Comparison of ENCODE assay signal across 17 cellular contexts in the genomic region with DNA sequence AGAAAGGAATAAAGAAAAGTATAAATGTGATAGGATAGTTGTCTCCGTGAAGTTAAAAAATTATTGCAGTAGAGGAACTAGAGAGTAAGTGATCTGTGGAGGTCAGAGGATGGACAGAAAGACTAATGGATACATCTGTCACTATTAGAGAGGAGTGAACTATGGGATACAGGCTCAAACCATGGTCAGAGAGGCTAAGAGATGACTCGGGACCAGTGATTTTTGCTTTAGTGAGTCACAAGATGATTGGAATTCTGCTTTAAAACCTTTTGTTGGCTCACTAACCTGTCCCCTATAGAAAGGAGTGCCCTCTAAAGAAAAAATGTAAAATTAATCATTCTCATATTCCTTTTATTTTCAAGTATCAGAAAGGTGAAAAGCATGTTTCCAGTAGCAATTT.
"Had no signal": no experiment of that assay in that cellular context is flagged by ENCODE, and none has a peak within 500 bp of the region (broad histone marks: within the 10 kb centered on the region; RNA-seq: fewer than 3 reads in every experiment).

No MANE protein-coding gene starts in this region.

- DNase-seq: activated CD4-positive, alpha-beta memory T cell treated with anti-CD3 and anti-CD28 coated beads for 36 hours; activated CD8-positive, alpha-beta memory T cell treated with anti-CD3 and anti-CD28 coated beads, Interleukin-2, amount 10 ng/mL, durations not matched to agents 7 days and 5 days; activated T-cell treated with anti-CD3 and anti-CD28 coated beads, Interleukin-2, amount 50 U/mL, for 1 hour; adrenal gland; cortex of kidney; effector CD4-positive, alpha-beta T cell; head of caudate nucleus; lower lobe of right lung; right cardiac atrium; stimulated activated naive CD8-positive, alpha-beta T cell treated with anti-CD3 and anti-CD28 coated beads, Interleukin-15, Interleukin-2, amounts not matched to agents 100 U/mL and 50 U/mL, for 24 hours; T-helper 1 cell; transverse colon; WERI-Rb-1 had no signal

- ATAC-seq: activated CD8-positive, alpha-beta memory T cell treated with anti-CD3 and anti-CD28 coated beads, Interleukin-2, amount 10 ng/mL, durations not matched to agents 7 days and 5 days; lower lobe of right lung; right cardiac atrium; stimulated activated naive CD8-positive, alpha-beta T cell treated with anti-CD3 and anti-CD28 coated beads, Interleukin-15, Interleukin-2, amounts not matched to agents 100 U/mL and 50 U/mL, for 24 hours had no signal

- H3K27ac ChIP-seq: adrenal gland, esophagus muscularis mucosa, lower lobe of right lung, prostate gland, transverse colon, WERI-Rb-1 had no signal

- H3K4me3 ChIP-seq: adrenal gland, esophagus muscularis mucosa, lower lobe of right lung, prostate gland, smooth muscle cell, transverse colon had no signal

- FAIRE-seq: frontal cortex had no signal
